In genomic region chr12:25386823-25387134, GRCh38 we compare ENCODE assay signal across 8 cellular contexts.
DNase-seq lines count a peak whose midpoint lies in the region; ATAC-seq, FAIRE-seq and TF ChIP-seq lines count a peak whose summit lies in the region.

No MANE protein-coding gene starts in this region.

- in situ Hi-C loops in HepG2 (cut with HindIII; ENCODE audit: extremely low pct_ligation_motif_present, low pct_unique_long_range_greater_than_20kb), result no loop called here

- TF ChIP-seq EP300 in HepG2 (IDR thresholded peaks at IDR 0.05; ENCODE audit: low read depth in 2 of 2, low read length in 2 of 2) (no peak), HepG2 (CRISPR knock-in tag; IDR thresholded peaks at IDR 0.05; ENCODE audit: borderline replicate concordance) (no peak), tibial nerve (IDR thresholded peaks at IDR 0.05) (no peak)

- no peaks in the 10 kb centered on the region for H3K36me3 ChIP-seq in ascending aorta
- no peaks in the 10 kb centered on the region for H3K36me3 ChIP-seq in HepG2 (replicated peaks in 1 of 2; ENCODE audit: control insufficient read depth in 1 of 2, insufficient read depth in 2 of 2, low read length in 2 of 2)
- no peaks in the 10 kb centered on the region for H3K36me3 ChIP-seq in tibial nerve

- CTCF ChIA-PET in HepG2 (lab: Yijun Ruan, JAX; ENCODE audit: low intra/inter-chr PET ratio, low total read pairs), result interaction anchor here (1.6 kb wide), 1 partner anchor 395 kb away, joined by 7 read pairs; no protein-coding TSS in a partner anchor

- no peak overlapping the region for H2AFZ ChIP-seq in HepG2 (ENCODE audit: low read length)

- no peak for FAIRE-seq in HepG2 (lab: Jason Lieb, UNC)

- peaks cover 0 to 7% of the 10 kb centered on the region in 2 donors for H3K4me1 ChIP-seq in ascending aorta
- peaks cover 34% of the 10 kb centered on the region for H3K4me1 ChIP-seq in HepG2 (ENCODE audit: insufficient read depth, low read length)
- peaks cover 0 to 7% (median 6%) of the 10 kb centered on the region in 4 donors for H3K4me1 ChIP-seq in tibial nerve

- TF ChIP-seq POLR2A in HepG2 (IDR thresholded peaks at IDR 0.05; ENCODE audit: insufficient read depth in 1 of 2, low read depth in 2 of 2, low read length in 2 of 2) (no peak), tibial nerve (IDR thresholded peaks at IDR 0.05) (no peak)

- H3K79me2 ChIP-seq in HepG2 (ENCODE audit: insufficient read depth, low read length), result no peaks in the 10 kb centered on the region

- peak overlapping the region; percentile 70 for H3K9ac ChIP-seq in HepG2 (ENCODE audit: insufficient read depth, low read depth, low read length)

- 5% methylated on average over 9 of the region's 9 CpGs for whole genome bisulfite sequencing in HepG2 (ENCODE audit: low lambda C conversion rate)
- 0 to 1% methylated on average over 9 of the region's 9 CpGs for WGBS in tibial nerve, 2 donors

- peak overlapping the region; percentile 76 to 84 for H3K4me3 ChIP-seq in ascending aorta
- peak overlapping the region; percentile 58 to 75 (median 75) for H3K4me3 ChIP-seq in HepG2 (replicated peaks in 1 of 3; ENCODE audit: insufficient read depth in 1 of 3, low read depth in 2 of 3, low read length in 3 of 3)
- H3K4me3 ChIP-seq in tibial nerve, result peak overlapping the region; percentile 39 to 84 (median 75)

- H3K27me3 ChIP-seq in ascending aorta, result no peaks in the 10 kb centered on the region
- peaks cover 7 to 30% of the 10 kb centered on the region in 2 experiments for H3K27me3 ChIP-seq in HepG2 (ENCODE audit: control insufficient read depth in 1 of 2, insufficient read depth in 2 of 2, low read length in 2 of 2)
- no peaks in the 10 kb centered on the region for H3K27me3 ChIP-seq in tibial nerve

- H3K27ac ChIP-seq in 22Rv1 (peak overlapping the region; percentile 70), ascending aorta (peak overlapping the region; percentile 100), HepG2 (ENCODE audit: extremely low read length, insufficient read depth, low read length) (peak overlapping the region; percentile 87), tibial nerve (peak overlapping the region; percentile 99 to 100 (median 99))

- no peak for TF ChIP-seq CTCF in 22Rv1 (IDR thresholded peaks at IDR 0.05)
- TF ChIP-seq CTCF in ascending aorta (IDR thresholded peaks at IDR 0.05), result no peak
- TF ChIP-seq CTCF in HepG2 (CRISPR knock-in tag; IDR thresholded peaks at IDR 0.05), result no peak
- no peak for TF ChIP-seq CTCF in tibial nerve (IDR thresholded peaks at IDR 0.05)

- no peaks in the 10 kb centered on the region for H3K9me3 ChIP-seq in ascending aorta
- H3K9me3 ChIP-seq in HepG2 (ENCODE audit: low read length), result no peaks in the 10 kb centered on the region
- H3K9me3 ChIP-seq in tibial nerve, result peaks cover 0 to 3% (median 0%) of the 10 kb centered on the region in 4 donors

- POLR2A ChIA-PET in HepG2 (lab: Yijun Ruan, JAX), result interaction anchor here (1.2 kb wide), 1 partner anchor 110 kb away, joined by 4 read pairs; no protein-coding TSS in a partner anchor

- H4K20me1 ChIP-seq in HepG2 (ENCODE audit: insufficient read depth, low read length), result no peaks in the 10 kb centered on the region

- peak overlapping the region; percentile 99 for H3K4me2 ChIP-seq in HepG2 (ENCODE audit: low read depth, low read length)

- intact Hi-C loops in ascending aorta (cut with DNase I) (loop anchor here (1.0 kb wide), 2 partner anchors 175 to 191 kb away; partner anchors contain the start of genes DNAI7 and ETFRF1), HepG2 (cut with micrococcal nuclease; ENCODE audit: unreplicated experiment) (loop anchor here (1.0 kb wide), 4 partner anchors 145 to 394 kb away; no protein-coding TSS in a partner anchor)

- no TSS peak for BruUV-seq in HepG2 (replicated peaks; lab: Mats Ljungman, UMichigan)

- DNase-seq in ascending aorta (ENCODE audit: low spot score in 2 of 2) (no peak), HepG2 (ENCODE audit: low spot score) (no peak), tibial nerve (ENCODE audit: low spot score in 2 of 2) (peak in 1 of 2 donors; percentile 30), dermis blood vessel endothelial cell (no peak), kidney glomerular epithelial cell (lab: John Stamatoyannopoulos, UW) (no peak)

- ATAC-seq in HG03342 (IDR thresholded peaks at IDR 0.05; ENCODE audit: unreplicated experiment), result peak; percentile 0
- no peak for ATAC-seq in HepG2
- no peak for ATAC-seq in HG03460 (IDR thresholded peaks at IDR 0.05; ENCODE audit: unreplicated experiment)

- TF ChIP-seq RAD21 in HepG2 (CRISPR knock-in tag; IDR thresholded peaks at IDR 0.05), result no peak

TF ChIP-seq in HepG2, 621 proteins besides CTCF, POLR2A, EP300 and RAD21:
- TF ChIP-seq ZNF660 (CRISPR knock-in tag; IDR thresholded peaks at IDR 0.05; ENCODE audit: borderline replicate concordance, low read depth) (no peak), MYC (CRISPR knock-in tag; IDR thresholded peaks at IDR 0.05; ENCODE audit: borderline replicate concordance) (no peak)
